8 cellular contexts compared by ENCODE assay signal in the genomic region with DNA sequence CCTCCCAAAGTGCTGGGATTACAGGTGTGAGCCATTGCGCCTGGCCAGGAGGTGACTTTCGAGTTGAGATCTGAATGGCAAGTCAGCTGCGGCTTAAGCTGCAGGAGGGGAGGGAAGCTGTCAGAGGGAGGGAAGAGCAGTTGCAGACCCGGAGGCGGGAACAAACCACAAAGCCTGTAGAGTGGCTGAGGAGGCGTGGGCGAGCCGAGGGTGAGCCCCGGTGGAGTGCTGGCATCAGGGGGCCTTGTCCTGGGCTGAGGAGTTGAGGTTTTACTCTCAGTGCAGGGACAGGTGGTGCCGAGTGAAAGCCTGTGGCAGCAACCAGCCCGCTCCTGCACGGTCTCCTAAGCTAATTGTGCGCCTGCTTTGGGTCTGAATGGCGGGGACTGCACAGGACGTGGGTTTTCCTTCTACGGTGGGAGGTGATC. TPM values are rescaled to one million over a fixed set of nuclear protein-coding genes. Genes with fewer than 3 reads are reported as not detected.
DNase-seq lines count a peak whose midpoint lies in the region; ATAC-seq lines count a peak whose summit lies in the region.

No MANE protein-coding gene starts in this region.

- peaks cover 5% of the 10 kb centered on the region for H3K36me3 Mint-ChIP-seq in activated T-helper 17 cell treated with anti-CD3 and anti-CD28 coated beads, Interleukin-2, amount 50 U/mL, for 72 hours (ENCODE audit: low read depth)

- H3K4me1 Mint-ChIP-seq in activated T-helper 17 cell treated with anti-CD3 and anti-CD28 coated beads, Interleukin-2, amount 50 U/mL, for 72 hours: peaks cover 31% of the 10 kb centered on the region

- DNase-seq in DMS53 (lab: John Stamatoyannopoulos, UW): peak; percentile 59
- DNase-seq in DMS53 treated with DMSO at 0.1 percent for 48 hours (lab: John Stamatoyannopoulos, UW; ENCODE audit: unreplicated experiment): no peak
- DNase-seq in NCI-H82 (lab: John Stamatoyannopoulos, UW): peak; percentile 76
- peak; percentile 53 for DNase-seq in stimulated activated CD4-positive, alpha-beta T cell treated with anti-CD3 and anti-CD28 coated beads, Interleukin-12 subunit alpha, Interleukin-12 subunit beta, amount 100 ng/mL, for 4 hours
- no peak for DNase-seq in hypothalamus (lab: John Stamatoyannopoulos, UW)
- DNase-seq in NCI-H446 treated with DMSO at 0.1 percent for 48 hours (lab: John Stamatoyannopoulos, UW): no peak

- H3K9me3 Mint-ChIP-seq in activated T-helper 17 cell treated with anti-CD3 and anti-CD28 coated beads, Interleukin-2, amount 50 U/mL, for 72 hours: no peaks in the 10 kb centered on the region

- peak overlapping the region; percentile 46 for H3K4me3 Mint-ChIP-seq in activated T-helper 17 cell treated with anti-CD3 and anti-CD28 coated beads, Interleukin-2, amount 50 U/mL, for 72 hours

- no peak overlapping the region for H3K27ac Mint-ChIP-seq in activated T-helper 17 cell treated with anti-CD3 and anti-CD28 coated beads, Interleukin-2, amount 50 U/mL, for 72 hours

- H3K27me3 Mint-ChIP-seq in activated T-helper 17 cell treated with anti-CD3 and anti-CD28 coated beads, Interleukin-2, amount 50 U/mL, for 72 hours: no peaks in the 10 kb centered on the region

- peak; percentile 74 for ATAC-seq in activated T-helper 17 cell treated with anti-CD3 and anti-CD28 coated beads, Interleukin-2, amount 50 U/mL, for 72 hours (replicated peaks)
- no peak for ATAC-seq in HG02588 (IDR thresholded peaks at IDR 0.05; ENCODE audit: unreplicated experiment)

RNA-seq across cellular contexts. Expression of a gene that starts 24.2 kb away (rescaled TPM):
- 10 to 100 TPM; 19.8 to 27.7 TPM for total RNA-seq in activated T-helper 17 cell treated with anti-CD3 and anti-CD28 coated beads, Interleukin-2, amount 50 U/mL, for 72 hours

RNA-seq across cellular contexts. Expression of a gene that starts 38.1 kb away (rescaled TPM):
- 10 to 100 TPM; 56.9 to 57.2 TPM for total RNA-seq in activated T-helper 17 cell treated with anti-CD3 and anti-CD28 coated beads, Interleukin-2, amount 50 U/mL, for 72 hours

RNA-seq across cellular contexts. Expression of a gene that starts 40.9 kb away (rescaled TPM):
- total RNA-seq in activated T-helper 17 cell treated with anti-CD3 and anti-CD28 coated beads, Interleukin-2, amount 50 U/mL, for 72 hours: 10 to 100 TPM in 1 of 2 donors, 1 to 10 TPM in 1; 6.7 to 11.6 TPM

RNA-seq across cellular contexts. Expression of a gene that starts 43.6 kb away (rescaled TPM):
- total RNA-seq in activated T-helper 17 cell treated with anti-CD3 and anti-CD28 coated beads, Interleukin-2, amount 50 U/mL, for 72 hours: under 1 TPM; 0.06 to 0.40 TPM

Comparison
In these comparisons a context has a peak if more than half of its experiments do, and no peak if none do; other contexts are left out.
1. DNase-seq: peak in DMS53 (single experiment), NCI-H82 (single experiment) and stimulated activated CD4-positive, alpha-beta T cell treated with anti-CD3 and anti-CD28 coated beads, Interleukin-12 subunit alpha, Interleukin-12 subunit beta, amount 100 ng/mL, for 4 hours (single experiment); none in DMS53 treated with DMSO at 0.1 percent for 48 hours (single experiment), hypothalamus (0 of 51) and NCI-H446 treated with DMSO at 0.1 percent for 48 hours (single experiment).